Comparison of ENCODE assay signal across 16 cellular contexts in genomic region chr3:55245391-55245790, GRCh38.
"Had no signal": no experiment of that assay in that cellular context is flagged by ENCODE, and none has a peak within 500 bp of the region (broad histone marks: within the 10 kb centered on the region; RNA-seq: fewer than 3 reads in every experiment).

No MANE protein-coding gene starts in this region.

- H3K4me1 ChIP-seq: ascending aorta, right atrium auricular region, suprapubic skin, upper lobe of left lung had no signal

- H3K4me1 Mint-ChIP-seq: activated naive CD8-positive, alpha-beta T cell treated with anti-CD3 and anti-CD28 coated beads, Interleukin-2, amount 10 ng/mL, durations not matched to agents 7 days and 5 days; endodermal cell; naive thymus-derived CD4-positive, alpha-beta T cell had no signal

- H3K9me3 ChIP-seq: ascending aorta, right atrium auricular region, suprapubic skin had no signal

- H3K36me3 ChIP-seq: ascending aorta, right atrium auricular region, suprapubic skin, upper lobe of left lung had no signal

- H3K4me3 ChIP-seq: ascending aorta, right atrium auricular region, suprapubic skin had no signal

- H3K27ac Mint-ChIP-seq: activated naive CD8-positive, alpha-beta T cell treated with anti-CD3 and anti-CD28 coated beads, Interleukin-2, amount 10 ng/mL, durations not matched to agents 7 days and 5 days; endodermal cell; naive thymus-derived CD4-positive, alpha-beta T cell; stimulated activated naive CD8-positive, alpha-beta T cell treated with anti-CD3 and anti-CD28 coated beads, Interleukin-15, Interleukin-2, amounts not matched to agents 100 ng/mL and 50 ng/mL, for 24 hours had no signal

- H3K27me3 ChIP-seq: ascending aorta, right atrium auricular region, suprapubic skin, upper lobe of left lung had no signal

- H3K36me3 Mint-ChIP-seq: activated naive CD8-positive, alpha-beta T cell treated with anti-CD3 and anti-CD28 coated beads, Interleukin-2, amount 10 ng/mL, durations not matched to agents 7 days and 5 days; naive thymus-derived CD4-positive, alpha-beta T cell had no signal

- DNase-seq: activated CD4-positive, CD25-positive, alpha-beta regulatory T cell; activated naive CD4-positive, alpha-beta T cell; activated naive CD8-positive, alpha-beta T cell treated with anti-CD3 and anti-CD28 coated beads, Interleukin-2, amount 10 ng/mL, durations not matched to agents 7 days and 5 days; activated T-cell treated with anti-CD3 and anti-CD28 coated beads for 4 hours; dermis blood vessel endothelial cell; endodermal cell; islet precursor cell; naive thymus-derived CD4-positive, alpha-beta T cell; posterior cingulate gyrus; small intestine; T-helper 2 cell; upper lobe of left lung had no signal

- H3K27me3 Mint-ChIP-seq: activated naive CD8-positive, alpha-beta T cell treated with anti-CD3 and anti-CD28 coated beads, Interleukin-2, amount 10 ng/mL, durations not matched to agents 7 days and 5 days; naive thymus-derived CD4-positive, alpha-beta T cell; stimulated activated naive CD8-positive, alpha-beta T cell treated with anti-CD3 and anti-CD28 coated beads, Interleukin-15, Interleukin-2, amounts not matched to agents 100 ng/mL and 50 ng/mL, for 24 hours had no signal

- H3K4me3 Mint-ChIP-seq: activated naive CD8-positive, alpha-beta T cell treated with anti-CD3 and anti-CD28 coated beads, Interleukin-2, amount 10 ng/mL, durations not matched to agents 7 days and 5 days; endodermal cell; naive thymus-derived CD4-positive, alpha-beta T cell; stimulated activated naive CD8-positive, alpha-beta T cell treated with anti-CD3 and anti-CD28 coated beads, Interleukin-15, Interleukin-2, amounts not matched to agents 100 ng/mL and 50 ng/mL, for 24 hours had no signal

- H3K27ac ChIP-seq: ascending aorta, right atrium auricular region, suprapubic skin, upper lobe of left lung had no signal
